ENCODE assay signal across 2 cellular contexts in the genomic region with DNA sequence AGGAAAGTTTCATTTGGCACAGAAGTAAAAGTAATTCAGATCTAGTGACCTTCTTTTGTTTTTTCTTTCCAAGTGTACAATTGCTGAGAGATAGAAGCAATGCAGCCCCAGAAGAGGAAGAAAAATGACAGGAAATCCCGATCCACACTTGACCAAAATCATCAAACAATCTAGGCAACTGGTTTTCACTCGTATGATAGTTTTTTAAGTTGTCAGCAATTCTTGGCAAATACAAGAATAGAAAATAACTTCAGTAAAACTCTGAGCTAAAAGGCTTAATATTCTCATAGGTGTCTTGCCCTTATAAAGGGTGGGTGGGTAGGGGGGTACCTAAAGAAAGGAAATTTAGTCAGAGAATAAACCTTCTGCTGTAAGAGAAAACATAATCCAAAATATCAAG.
TF ChIP-seq lines count a peak whose summit lies in the region.

No MANE protein-coding gene starts in this region.

TF ChIP-seq in IMR-90, 13 proteins besides CTCF, POLR2A, EP300 and RAD21:
- TF ChIP-seq MAFK (IDR thresholded peaks at IDR 0.05; ENCODE audit: low read depth, low read length), result peak; percentile 60
- no peak for TF ChIP-seq SMC3 (IDR thresholded peaks at IDR 0.05; ENCODE audit: low read depth, low read length)

TF ChIP-seq in endothelial cell of umbilical vein, 7 proteins besides CTCF, POLR2A, EP300 and RAD21:
- TF ChIP-seq, protein P1, sequence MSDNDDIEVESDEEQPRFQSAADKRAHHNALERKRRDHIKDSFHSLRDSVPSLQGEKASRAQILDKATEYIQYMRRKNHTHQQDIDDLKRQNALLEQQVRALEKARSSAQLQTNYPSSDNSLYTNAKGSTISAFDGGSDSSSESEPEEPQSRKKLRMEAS (IDR thresholded peaks at IDR 0.05; ENCODE audit: insufficient read depth, insufficient read length), result no peak
- TF ChIP-seq MYC (IDR thresholded peaks at IDR 0.05; ENCODE audit: low read depth, low read length) (no peak), EZH2 (IDR thresholded peaks at IDR 0.05; ENCODE audit: borderline replicate concordance, low read depth, low read length, severe bottlenecking) (no peak), FOS (IDR thresholded peaks at IDR 0.05; ENCODE audit: borderline replicate concordance, insufficient read depth, low read length) (no peak), GATA2 (IDR thresholded peaks at IDR 0.05; ENCODE audit: insufficient read depth, insufficient read length, low read depth, low read length) (no peak), JUN (IDR thresholded peaks at IDR 0.05; ENCODE audit: borderline replicate concordance, insufficient read depth, insufficient read length, low read depth) (no peak), POLR2AphosphoS5 (IDR thresholded peaks at IDR 0.05; ENCODE audit: insufficient read depth, low read depth, low read length) (no peak)
